Comparison of ENCODE assay signal across 1 cellular context in genomic region chr2:46570396-46570795, GRCh38.
TF ChIP-seq lines count a peak whose summit lies in the region.

No MANE protein-coding gene starts in this region.

TF ChIP-seq in GM12878, 131 proteins besides CTCF, POLR2A, EP300 and RAD21:
- TF ChIP-seq SIX5 (IDR thresholded peaks at IDR 0.05; ENCODE audit: low read depth, low read length, severe bottlenecking) (no peak), JUND (IDR thresholded peaks at IDR 0.05; ENCODE audit: low read depth, low read length) (no peak), PKNOX1 (IDR thresholded peaks at IDR 0.05) (no peak), NFXL1 (IDR thresholded peaks at IDR 0.05; ENCODE audit: borderline replicate concordance) (no peak), EZH2 (IDR thresholded peaks at IDR 0.05; ENCODE audit: borderline replicate concordance, control insufficient read depth, low read depth, low read length) (no peak), MYB (IDR thresholded peaks at IDR 0.05; ENCODE audit: borderline replicate concordance, low read depth, low read length) (no peak), TAF1 (IDR thresholded peaks at IDR 0.05; ENCODE audit: borderline replicate concordance, low read depth, low read length) (no peak), RCOR1 (conservative IDR thresholded peaks at IDR 0.05; ENCODE audit: low read depth, low read length) (no peak), HDGF (IDR thresholded peaks at IDR 0.05) (no peak), IKZF1 (conservative IDR thresholded peaks at IDR 0.05) (no peak), FOXK2 (IDR thresholded peaks at IDR 0.05) (no peak), NRF1 (conservative IDR thresholded peaks at IDR 0.05; ENCODE audit: low read depth, low read length) (no peak), RUNX3 (IDR thresholded peaks at IDR 0.05; ENCODE audit: low read length) (no peak), ETV6 (conservative IDR thresholded peaks at IDR 0.05 in 1 of 2, IDR thresholded peaks at IDR 0.05 in 1 of 2; ENCODE audit: borderline replicate concordance in 1 of 2, low read depth in 1 of 2) (no peak), IRF3 (IDR thresholded peaks at IDR 0.05) (no peak)
- TF ChIP-seq, protein P1, sequence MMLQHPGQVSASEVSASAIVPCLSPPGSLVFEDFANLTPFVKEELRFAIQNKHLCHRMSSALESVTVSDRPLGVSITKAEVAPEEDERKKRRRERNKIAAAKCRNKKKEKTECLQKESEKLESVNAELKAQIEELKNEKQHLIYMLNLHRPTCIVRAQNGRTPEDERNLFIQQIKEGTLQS (IDR thresholded peaks at IDR 0.05; ENCODE audit: borderline replicate concordance, extremely low read depth, low read depth, low read length), result no peak
